15 cellular contexts compared by ENCODE assay signal in the genomic region with DNA sequence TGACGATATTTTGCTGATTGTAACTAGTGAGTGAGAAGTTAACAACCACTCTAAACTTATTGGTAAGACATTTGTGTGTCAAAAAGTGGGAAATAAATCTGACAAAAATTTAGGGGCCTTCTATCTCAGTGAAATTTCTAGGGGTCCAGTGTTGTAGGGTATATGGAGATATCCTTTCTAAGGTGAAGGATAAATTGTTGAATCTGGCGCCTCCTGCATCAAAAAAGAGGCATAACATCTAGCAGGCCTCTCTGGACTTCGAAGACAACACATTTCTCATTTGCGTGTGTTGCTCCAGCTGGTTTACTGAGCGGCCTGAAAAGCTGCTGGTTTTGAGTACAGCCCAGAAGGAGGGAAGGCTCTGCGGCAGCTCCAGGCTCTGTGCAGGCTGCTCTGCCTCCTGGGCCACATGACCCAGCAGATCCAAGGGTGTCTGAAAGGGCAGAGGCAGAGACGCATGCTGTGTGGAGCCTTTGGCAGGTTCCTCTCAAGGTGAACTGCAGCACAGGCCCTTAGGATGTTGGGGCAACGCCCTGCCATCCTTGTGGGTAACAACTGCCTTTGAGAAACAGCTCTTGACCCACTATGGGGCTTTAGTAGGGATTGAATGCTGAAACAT.
A peak's percentile ranks its signal among the peaks of the same experiment; 100 is the strongest.
DNase-seq lines count a peak whose midpoint lies in the region; ATAC-seq, FAIRE-seq and TF ChIP-seq lines count a peak whose summit lies in the region.
"Had no signal": no experiment of that assay in that cellular context is flagged by ENCODE, and none has a peak within 500 bp of the region (broad histone marks: within the 10 kb centered on the region; RNA-seq: fewer than 3 reads in every experiment).

No MANE protein-coding gene starts in this region.

- H3K27ac Mint-ChIP-seq in Caco-2 (ENCODE audit: unreplicated experiment) = no peak overlapping the region
- no peak overlapping the region; a peak in 1 of 7 replicates for H3K27ac Mint-ChIP-seq in H9
- H3K27ac Mint-ChIP-seq: stimulated activated memory B cell treated with anti-CD40 and anti-IgM and Interleukin-4, amounts not matched to agents 10 μg/mL and 1 μg/mL and 100 μg/mL, for 72 hours had no signal

- no peak overlapping the region for H2AFZ ChIP-seq in H9 (ENCODE audit: low read length)
- H2AFZ ChIP-seq in keratinocyte (ENCODE audit: control insufficient read depth, low read length) = no peak overlapping the region

- DNase-seq in Caco-2 = no peak
- DNase-seq in H9 = peak; percentile 38
- no peak for DNase-seq in keratinocyte (ENCODE audit: low read depth, low spot score)
- DNase-seq in HEK293T (ENCODE audit: extremely low spot score) = no peak
- no peak for DNase-seq in stimulated activated CD4-positive, alpha-beta T cell treated with anti-CD3 and anti-CD28 coated beads, Interleukin-1b, Interleukin-23, amount 100 ng/mL, for 48 hours
- DNase-seq in AG20443 (ENCODE audit: low spot score) = no peak
- DNase-seq: activated CD4-positive, alpha-beta T cell treated with anti-CD3 and anti-CD28 coated beads for 1 hour; activated gamma-delta T cell; DMS79 treated with DMSO at 0.1 percent for 48 hours; foreskin melanocyte; NCI-H2227 treated with DMSO at 0.1 percent for 48 hours; SHP77 treated with DMSO at 0.1 percent for 48 hours had no signal

- no TSS peak for BruUV-seq in Caco-2 (replicated peaks; lab: Mats Ljungman, UMichigan)

- H3K4me1 ChIP-seq in Caco-2 (peaks cover 13% of the 10 kb centered on the region), H9 (ENCODE audit: insufficient read depth, low read length) (no peaks in the 10 kb centered on the region), keratinocyte (ENCODE audit: control insufficient read depth, extremely low read depth, insufficient read depth, low read length) (no peaks in the 10 kb centered on the region)

- H3K79me1 ChIP-seq in H9 (ENCODE audit: insufficient read depth, low read depth, low read length, poor library complexity, severe bottlenecking) = no peaks in the 10 kb centered on the region

- no peak overlapping the region for H3K56ac ChIP-seq in H9 (ENCODE audit: insufficient read length, low read depth, low read length)

- H2BK12ac ChIP-seq in H9 (ENCODE audit: insufficient read length, low read depth, low read length) = no peak overlapping the region

- H4K8ac ChIP-seq in H9 (replicated peaks; ENCODE audit: insufficient read length, low read depth, low read length) = no peak overlapping the region

- no peak overlapping the region for H2AK5ac ChIP-seq in H9 (ENCODE audit: insufficient read length, low read length)

- FAIRE-seq in keratinocyte (lab: Jason Lieb, UNC) = no peak

- no peak overlapping the region for H3K4ac ChIP-seq in H9 (ENCODE audit: low read depth, low read length)

- no peaks in the 10 kb centered on the region for H3K9me3 ChIP-seq in Caco-2
- H3K9me3 ChIP-seq in H9 (ENCODE audit: control insufficient read depth, low read depth, low read length) = no peaks in the 10 kb centered on the region
- H3K9me3 ChIP-seq in keratinocyte (ENCODE audit: control insufficient read depth, low read depth, low read length) = no peaks in the 10 kb centered on the region

- H3K27ac ChIP-seq in H9 (ENCODE audit: insufficient read length, low read depth, low read length) = no peak overlapping the region
- no peak overlapping the region for H3K27ac ChIP-seq in VCaP
- no peak overlapping the region for H3K27ac ChIP-seq in keratinocyte (ENCODE audit: control insufficient read depth, insufficient read depth, low read length)

- H3K27me3 Mint-ChIP-seq in Caco-2 (ENCODE audit: insufficient read depth, unreplicated experiment) = no peaks in the 10 kb centered on the region
- no peaks in the 10 kb centered on the region for H3K27me3 Mint-ChIP-seq in H9 (ENCODE audit: low read depth)
- H3K27me3 Mint-ChIP-seq: stimulated activated memory B cell treated with anti-CD40 and anti-IgM and Interleukin-4, amounts not matched to agents 10 μg/mL and 1 μg/mL and 100 μg/mL, for 72 hours had no signal

- no peak overlapping the region for H2BK5ac ChIP-seq in H9 (ENCODE audit: insufficient read length, low read length)

- no peak overlapping the region for H3K18ac ChIP-seq in H9 (ENCODE audit: insufficient read length, low read depth, low read length)

- H3K79me2 ChIP-seq in H9 (ENCODE audit: insufficient read depth, low read length) = no peaks in the 10 kb centered on the region
- no peaks in the 10 kb centered on the region for H3K79me2 ChIP-seq in keratinocyte (ENCODE audit: control insufficient read depth, insufficient read depth, low read length)

- no peak overlapping the region for H3K9ac ChIP-seq in H9 (ENCODE audit: extremely low read depth, insufficient read length, low read length)
- no peak overlapping the region for H3K9ac ChIP-seq in keratinocyte (ENCODE audit: control insufficient read depth, extremely low read depth, insufficient read depth, low read length)

- no peaks in the 10 kb centered on the region for H4K20me1 ChIP-seq in H9 (ENCODE audit: control insufficient read depth, insufficient read depth, insufficient read length)
- H4K20me1 ChIP-seq in keratinocyte (ENCODE audit: control insufficient read depth, extremely low read depth, insufficient read depth, low read length) = no peaks in the 10 kb centered on the region

- H2BK120ac ChIP-seq in H9 (ENCODE audit: low read depth, low read length, poor library complexity, severe bottlenecking) = no peak overlapping the region

- H3K4me1 Mint-ChIP-seq in Caco-2 (ENCODE audit: low read depth, unreplicated experiment) (peaks cover 12% of the 10 kb centered on the region), H9 (no peaks in the 10 kb centered on the region)
- H3K4me1 Mint-ChIP-seq: stimulated activated memory B cell treated with anti-CD40 and anti-IgM and Interleukin-4, amounts not matched to agents 10 μg/mL and 1 μg/mL and 100 μg/mL, for 72 hours had no signal

- H3K23ac ChIP-seq in H9 (ENCODE audit: insufficient read length, low read depth, low read length) = no peak overlapping the region

- POLR2A ChIA-PET in Caco-2 (lab: Charles Lee) = no interaction called here
- POLR2A ChIA-PET in HEK293T (lab: Yijun Ruan, JAX) = no interaction called here

- intact Hi-C loops in Caco-2 (cut with micrococcal nuclease; ENCODE audit: unreplicated experiment) = no loop called here

- TF ChIP-seq CTCF in Caco-2 (IDR thresholded peaks at IDR 0.05; ENCODE audit: insufficient read depth in 1 of 2, low read depth in 1 of 2, low read length in 1 of 2, severe bottlenecking in 1 of 2, unreplicated experiment in 1 of 2) = peak; percentile 17 to 18
- TF ChIP-seq CTCF in H9 (conservative IDR thresholded peaks at IDR 0.05) = peak; percentile 68
- 0 out of 2 replicates have a peak, but pooled peaks have one; percentile 7 for TF ChIP-seq CTCF in VCaP (conservative IDR thresholded peaks at IDR 0.05)
- peak; percentile 22 to 34 (median 22) for TF ChIP-seq CTCF in keratinocyte (optimal IDR thresholded peaks at IDR 0.05 in 1 of 3, IDR thresholded peaks at IDR 0.05 in 1 of 3, conservative IDR thresholded peaks at IDR 0.05 in 1 of 3; ENCODE audit: extremely low read depth in 1 of 3, insufficient read depth in 2 of 3, low read length in 3 of 3)

- H3K36me3 Mint-ChIP-seq in Caco-2 (ENCODE audit: insufficient read depth, unreplicated experiment) = peaks cover 10% of the 10 kb centered on the region
- H3K36me3 Mint-ChIP-seq in H9 (ENCODE audit: insufficient read depth in 1 of 3, low read depth in 3 of 3) = peaks cover 0 to 6% (median 5%) of the 10 kb centered on the region in 3 experiments; a peak in 5 of 7 replicates

- CTCF ChIA-PET in Caco-2 (lab: Charles Lee) (no interaction called here), HEK293T (lab: Yijun Ruan, JAX) (interaction anchor here (0.8 kb wide), 1 partner anchor 21 kb away, joined by 3 read pairs; no protein-coding TSS in a partner anchor)

- H2BK15ac ChIP-seq in H9 (ENCODE audit: low read depth, low read length) = no peak overlapping the region

- H3T11ph ChIP-seq in H9 (ENCODE audit: low read length) = no peak overlapping the region

- H3K4me3 ChIP-seq in Caco-2 (ENCODE audit: low read depth, low read length) = no peak overlapping the region
- H3K4me3 ChIP-seq in keratinocyte (ENCODE audit: control insufficient read depth in 2 of 3, extremely low read depth in 1 of 3, insufficient read depth in 2 of 3, low read depth in 1 of 3, low read length in 3 of 3) = no peak overlapping the region

- no peak overlapping the region for H3K4me2 ChIP-seq in H9 (ENCODE audit: insufficient read depth, insufficient read length, low read length)
- no peak overlapping the region for H3K4me2 ChIP-seq in keratinocyte (ENCODE audit: control insufficient read depth, extremely low read depth, insufficient read depth, low read depth, low read length)

- no peak for ATAC-seq in GM18907 (IDR thresholded peaks at IDR 0.05; ENCODE audit: unreplicated experiment)
- ATAC-seq: stimulated activated memory B cell treated with anti-CD40 and anti-IgM and Interleukin-4, amounts not matched to agents 10 μg/mL and 1 μg/mL and 100 μg/mL, for 72 hours had no signal

- H3K27me3 ChIP-seq in Caco-2 (replicated peaks; ENCODE audit: control insufficient read depth, insufficient read depth, low read length) (no peaks in the 10 kb centered on the region), H9 (ENCODE audit: insufficient read depth, low read length) (no peaks in the 10 kb centered on the region), keratinocyte (ENCODE audit: control insufficient read depth, extremely low read depth, insufficient read depth, low read length) (no peaks in the 10 kb centered on the region)

- no peaks in the 10 kb centered on the region for H3K9me1 ChIP-seq in keratinocyte (ENCODE audit: control insufficient read depth, extremely low read depth, insufficient read depth, low read length)

- dilution Hi-C loops in keratinocyte (cut with MboI; ENCODE audit: extremely low pct_ligation_motif_present, low sequenced_read_pairs) = no loop called here

- H3K4me3 Mint-ChIP-seq in Caco-2 (ENCODE audit: unreplicated experiment) (no peak overlapping the region), H9 (no peak overlapping the region)
- H3K4me3 Mint-ChIP-seq: stimulated activated memory B cell treated with anti-CD40 and anti-IgM and Interleukin-4, amounts not matched to agents 10 μg/mL and 1 μg/mL and 100 μg/mL, for 72 hours had no signal

- H3K14ac ChIP-seq in H9 (ENCODE audit: insufficient read depth, low read length) = no peak overlapping the region

- H2BK20ac ChIP-seq in H9 (ENCODE audit: low read depth, low read length, poor library complexity, severe bottlenecking) = no peak overlapping the region

- H3K23me2 ChIP-seq in H9 (ENCODE audit: insufficient read length, low read depth, low read length, poor library complexity, severe bottlenecking) = no peaks in the 10 kb centered on the region

- WGBS in H9 (ENCODE audit: extremely low coverage, insufficient read length, low lambda C conversion rate) = no CpG with 5 or more reads among the region's 8 CpGs

- H3K9me3 Mint-ChIP-seq in Caco-2 (ENCODE audit: unreplicated experiment) (no peaks in the 10 kb centered on the region), H9 (no peaks in the 10 kb centered on the region)
- H3K9me3 Mint-ChIP-seq: stimulated activated memory B cell treated with anti-CD40 and anti-IgM and Interleukin-4, amounts not matched to agents 10 μg/mL and 1 μg/mL and 100 μg/mL, for 72 hours had no signal

- H4K91ac ChIP-seq in H9 (ENCODE audit: insufficient read length, low read depth, low read length) = no peak overlapping the region

- no peak overlapping the region for H4K5ac ChIP-seq in H9 (ENCODE audit: insufficient read length, low read depth, low read length)

- H3K36me3 ChIP-seq in Caco-2 (ENCODE audit: control insufficient read depth, insufficient read depth, low read length) (no peaks in the 10 kb centered on the region; the same call in 1 of the 2 replicates), keratinocyte (ENCODE audit: control insufficient read depth in 2 of 2, extremely low read depth in 1 of 2, insufficient read depth in 2 of 2, low read length in 2 of 2) (no peaks in the 10 kb centered on the region)

Comparison
In these comparisons a context has a peak if more than half of its experiments do, and no peak if none do; other contexts are left out.
1. CTCF ChIP-seq: peak in every context shown above with its lines; median percentile 68 in H9; 22 in keratinocyte; 18 in Caco-2; 7 in VCaP.